Comparison of ENCODE assay signal across 1 cellular context in genomic region chr5:72320022-72320898, GRCh38.
A peak's percentile ranks its signal among the peaks of the same experiment; 100 is the strongest.
TF ChIP-seq lines count a peak whose summit lies in the region.

Gene MRPS27, minus strand, starts transcription at chr5:72320240. Its CDS starts 19 bp downstream, at chr5:72320221.
Gene PTCD2, plus strand, starts transcription at chr5:72320373. Its CDS starts 10 bp downstream, at chr5:72320383.

TF ChIP-seq in A549, 52 proteins besides CTCF, POLR2A, EP300 and RAD21 (continued from another document):
- TF ChIP-seq MAX (IDR thresholded peaks at IDR 0.05) = peak; percentile 95
- no peak for TF ChIP-seq REST (IDR thresholded peaks at IDR 0.05)
- TF ChIP-seq ESRRA (IDR thresholded peaks at IDR 0.05; ENCODE audit: borderline replicate concordance, low read length) = no peak
- no peak for TF ChIP-seq NPAS2 (CRISPR knock-in tag; IDR thresholded peaks at IDR 0.05; ENCODE audit: borderline replicate concordance)
- no peak for TF ChIP-seq FOSB (CRISPR knock-in tag; IDR thresholded peaks at IDR 0.05)
- peak; percentile 67; the same call in 1 of the 2 replicates for TF ChIP-seq ATOH8 (CRISPR knock-in tag; IDR thresholded peaks at IDR 0.05; ENCODE audit: low read depth)
- no peak for TF ChIP-seq ZFP36 (IDR thresholded peaks at IDR 0.05; ENCODE audit: borderline replicate concordance, partially characterized antibody)
- TF ChIP-seq MAFK (IDR thresholded peaks at IDR 0.05; ENCODE audit: partially characterized antibody) = no peak
- peak; percentile 95 for TF ChIP-seq KDM5A (IDR thresholded peaks at IDR 0.05)
- TF ChIP-seq USF2 (IDR thresholded peaks at IDR 0.05) = 0 out of 2 replicates have a peak, but pooled peaks have one; percentile 8
- no peak for TF ChIP-seq KDM1A (IDR thresholded peaks at IDR 0.05; ENCODE audit: low read depth)
- no peak for TF ChIP-seq RCOR1 (IDR thresholded peaks at IDR 0.05; ENCODE audit: low read depth, low read length)
- TF ChIP-seq FOSL2 (IDR thresholded peaks at IDR 0.05) = no peak
- TF ChIP-seq FOSL2 (CRISPR knock-in tag; IDR thresholded peaks at IDR 0.05) = no peak
- TF ChIP-seq FOXS1 (CRISPR knock-in tag; IDR thresholded peaks at IDR 0.05) = no peak
- TF ChIP-seq CEBPB (IDR thresholded peaks at IDR 0.05) = no peak
- 0 out of 2 replicates have a peak, but pooled peaks have one; percentile 46 for TF ChIP-seq HMGXB4 (CRISPR knock-in tag; IDR thresholded peaks at IDR 0.05; ENCODE audit: borderline replicate concordance)
- TF ChIP-seq BCL3 (IDR thresholded peaks at IDR 0.05) = peak; percentile 81; the same call in 1 of the 3 replicates
- no peak for TF ChIP-seq RARB (CRISPR knock-in tag; IDR thresholded peaks at IDR 0.05)
- TF ChIP-seq HEYL (CRISPR knock-in tag; IDR thresholded peaks at IDR 0.05) = no peak
- TF ChIP-seq SREBF2 (IDR thresholded peaks at IDR 0.05) = no peak
- TF ChIP-seq BHLHE40 (IDR thresholded peaks at IDR 0.05; ENCODE audit: low read depth, low read length) = peak; percentile 33; the same call in 1 of the 2 replicates
- peak; percentile 84; the same call in 1 of the 2 replicates for TF ChIP-seq TFCP2L1 (CRISPR knock-in tag; IDR thresholded peaks at IDR 0.05)
- TF ChIP-seq MAZ (IDR thresholded peaks at IDR 0.05; ENCODE audit: borderline replicate concordance, low read depth, low read length) = 0 out of 2 replicates have a peak, but pooled peaks have one; percentile 49
- peak; percentile 78 for TF ChIP-seq MYC (IDR thresholded peaks at IDR 0.05; ENCODE audit: borderline replicate concordance, low read length)
- TF ChIP-seq CBX2 (IDR thresholded peaks at IDR 0.05; ENCODE audit: borderline replicate concordance, low read depth) = no peak
- no peak for TF ChIP-seq EHMT2 (IDR thresholded peaks at IDR 0.05; ENCODE audit: low read depth)
- peak; percentile 52; the same call in 1 of the 2 replicates for TF ChIP-seq PHF8 (IDR thresholded peaks at IDR 0.05; ENCODE audit: borderline replicate concordance, low read depth)
- no peak for TF ChIP-seq NFE2L2 (conservative IDR thresholded peaks at IDR 0.05; ENCODE audit: low read length)
- TF ChIP-seq CHD4 (IDR thresholded peaks at IDR 0.05; ENCODE audit: borderline replicate concordance) = no peak
